10 cellular contexts compared by ENCODE assay signal in genomic region chr4:183335369-183335940, GRCh38. TPM values are rescaled to one million over a fixed set of nuclear protein-coding genes. Genes with fewer than 3 reads are reported as not detected.
DNase-seq lines count a peak whose midpoint lies in the region; ATAC-seq and TF ChIP-seq lines count a peak whose summit lies in the region.
"Had no signal": no experiment of that assay in that cellular context is flagged by ENCODE, and none has a peak within 500 bp of the region (broad histone marks: within the 10 kb centered on the region; RNA-seq: fewer than 3 reads in every experiment).

No MANE protein-coding gene starts in this region.

- ATAC-seq in natural killer cell: peak in 2 of 3 donors; percentile 38 to 53
- ATAC-seq in HG03095 (IDR thresholded peaks at IDR 0.05; ENCODE audit: unreplicated experiment): no peak

- H3K4me3 Mint-ChIP-seq in Calu3 (ENCODE audit: low read depth, unreplicated experiment) (no peak overlapping the region), natural killer cell (peak overlapping the region; percentile 40)

- H3K27ac ChIP-seq in coronary artery (no peak overlapping the region), vagina (no peak overlapping the region)

- CTCF ChIA-PET in Calu3 (lab: Charles Lee): no interaction called here

- no peak for DNase-seq in Calu3
- DNase-seq in MV-4-11 (lab: John Stamatoyannopoulos, UW): peak; percentile 65
- DNase-seq in coronary artery (ENCODE audit: low spot score): peak; percentile 61
- no peak for DNase-seq in natural killer cell
- no peak for DNase-seq in AML-193 (lab: John Stamatoyannopoulos, UW)
- no peak for DNase-seq in vagina (ENCODE audit: extremely low spot score in 2 of 2)
- DNase-seq in NCI-H1694 treated with DMSO at 0.1 percent for 48 hours (lab: John Stamatoyannopoulos, UW): no peak
- DNase-seq: activated CD4-positive, alpha-beta T cell treated with anti-CD3 and anti-CD28 coated beads, Interleukin-2, amount 50 U/mL, for 1 hour; NCI-H446 had no signal

- peaks cover 22% of the 10 kb centered on the region for H3K36me3 Mint-ChIP-seq in Calu3 (ENCODE audit: insufficient read depth, unreplicated experiment)
- H3K36me3 Mint-ChIP-seq in natural killer cell: no peaks in the 10 kb centered on the region

- H3K27me3 Mint-ChIP-seq in Calu3 (ENCODE audit: unreplicated experiment): no peaks in the 10 kb centered on the region
- peaks cover 21 to 27% of the 10 kb centered on the region in 2 donors for H3K27me3 Mint-ChIP-seq in natural killer cell (ENCODE audit: low read depth in 2 of 2)

- no peaks in the 10 kb centered on the region for H3K27me3 ChIP-seq in vagina

- no peaks in the 10 kb centered on the region for H3K9me3 ChIP-seq in vagina

- TF ChIP-seq POLR2A in vagina (IDR thresholded peaks at IDR 0.05): no peak

- intact Hi-C loops in Calu3 (cut with micrococcal nuclease; ENCODE audit: unreplicated experiment): loop anchor here (10.0 kb wide), 1 partner anchor 51 kb away; no protein-coding TSS in a partner anchor
- intact Hi-C loops in natural killer cell (cut with micrococcal nuclease): no loop called here
- intact Hi-C loops in vagina (cut with DNase I): no loop called here

- no peaks in the 10 kb centered on the region for H3K36me3 ChIP-seq in vagina

- H3K4me1 Mint-ChIP-seq in Calu3 (ENCODE audit: low read depth, unreplicated experiment) (peaks cover 45% of the 10 kb centered on the region), natural killer cell (peaks cover 7 to 24% of the 10 kb centered on the region in 2 donors)

- H3K4me3 ChIP-seq in coronary artery: no peak overlapping the region
- H3K4me3 ChIP-seq in vagina: no peak overlapping the region

- no TSS peak for BruUV-seq in Calu3 (replicated peaks; lab: Mats Ljungman, UMichigan)

- H3K27ac Mint-ChIP-seq in Calu3 (ENCODE audit: unreplicated experiment): peak overlapping the region; percentile 79
- peak overlapping the region in 1 of 2 donors; percentile 53 for H3K27ac Mint-ChIP-seq in natural killer cell

- TF ChIP-seq CTCF in Calu3 (IDR thresholded peaks at IDR 0.05; ENCODE audit: unreplicated experiment) (no peak), coronary artery (IDR thresholded peaks at IDR 0.05) (no peak), natural killer cell (IDR thresholded peaks at IDR 0.05) (no peak), vagina (IDR thresholded peaks at IDR 0.05) (no peak)

- H3K9me3 Mint-ChIP-seq in Calu3 (ENCODE audit: low read depth, unreplicated experiment): peaks cover 5% of the 10 kb centered on the region
- H3K9me3 Mint-ChIP-seq in natural killer cell: no peaks in the 10 kb centered on the region

- no peaks in the 10 kb centered on the region for H3K4me1 ChIP-seq in vagina

RNA-seq across cellular contexts. Expression of gene CLDN24, which starts 13.2 kb away (rescaled TPM):
- total RNA-seq in Calu3 (2022): not detected in 2 replicates
- 1 to 10 TPM in 1 of 3 donors, not detected in 2; 1.3 TPM for total RNA-seq in natural killer cell
- not detected for total RNA-seq in vagina

RNA-seq across cellular contexts. Expression of gene CLDN22, which starts 15.4 kb away (rescaled TPM):
- total RNA-seq in Calu3 (2022) (not detected in 2 replicates), natural killer cell (under 1 TPM in 2 of 3 donors, not detected in 1; 0.25 to 0.60 TPM), vagina (not detected)

Comparison
In these comparisons a context has a peak if more than half of its experiments do, and no peak if none do; other contexts are left out.
1. DNase-seq: peak in MV-4-11 (single experiment) and coronary artery (single experiment); none in Calu3 (single experiment), natural killer cell (single experiment), AML-193 (0 of 2), vagina (0 of 2) and NCI-H1694 treated with DMSO at 0.1 percent for 48 hours (single experiment).